Comparison of ENCODE assay signal across 1 cellular context in the genomic region with DNA sequence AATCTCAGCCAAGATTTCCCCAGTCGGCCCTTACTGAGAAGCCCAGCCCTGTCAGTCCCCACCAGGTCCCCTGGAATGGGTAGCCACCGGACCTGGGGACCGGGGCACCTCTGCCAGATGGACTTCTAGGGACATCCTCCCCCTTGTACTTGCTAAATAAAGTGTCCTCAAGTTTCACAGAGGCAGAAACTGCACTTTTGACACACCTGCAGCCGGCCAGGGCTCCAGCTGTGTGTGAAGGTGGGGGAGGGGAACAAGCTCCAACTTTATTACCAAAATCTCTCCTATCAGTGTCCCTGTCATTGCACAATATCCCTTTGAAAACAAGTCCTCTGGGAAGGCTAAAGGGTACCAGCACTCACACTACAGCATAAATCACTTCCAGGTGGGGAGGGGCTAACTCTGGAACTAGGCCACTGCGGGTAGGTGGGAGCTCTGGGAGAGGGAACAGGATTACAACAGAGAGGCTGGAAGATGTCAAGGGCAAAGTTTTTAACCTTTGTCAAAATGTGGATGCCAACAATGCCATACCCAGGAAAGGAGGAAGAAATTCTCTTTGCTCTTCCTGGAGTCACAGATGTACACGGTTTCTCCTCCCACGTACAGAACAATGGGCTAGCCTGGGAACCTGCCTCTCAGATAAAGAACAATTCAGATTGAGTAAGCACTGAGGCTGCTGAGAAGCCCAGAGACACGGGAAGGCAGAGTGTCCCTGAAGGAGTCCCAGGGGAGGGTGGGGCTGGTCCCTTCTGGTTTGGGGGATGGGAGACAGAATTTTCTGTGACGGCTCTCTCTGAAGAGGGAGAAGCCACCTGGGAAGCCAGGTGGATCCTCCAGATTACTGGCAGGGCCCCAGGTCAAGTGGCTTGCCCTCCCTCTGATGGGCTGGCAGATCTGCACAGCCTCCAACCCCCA.
A peak's percentile ranks its signal among the peaks of the same experiment; 100 is the strongest.
TF ChIP-seq lines count a peak whose summit lies in the region.

No MANE protein-coding gene starts in this region.

TF ChIP-seq in GM12878, 131 proteins besides CTCF, POLR2A, EP300 and RAD21 (continued from another document and continues in another):
- TF ChIP-seq, protein P1, sequence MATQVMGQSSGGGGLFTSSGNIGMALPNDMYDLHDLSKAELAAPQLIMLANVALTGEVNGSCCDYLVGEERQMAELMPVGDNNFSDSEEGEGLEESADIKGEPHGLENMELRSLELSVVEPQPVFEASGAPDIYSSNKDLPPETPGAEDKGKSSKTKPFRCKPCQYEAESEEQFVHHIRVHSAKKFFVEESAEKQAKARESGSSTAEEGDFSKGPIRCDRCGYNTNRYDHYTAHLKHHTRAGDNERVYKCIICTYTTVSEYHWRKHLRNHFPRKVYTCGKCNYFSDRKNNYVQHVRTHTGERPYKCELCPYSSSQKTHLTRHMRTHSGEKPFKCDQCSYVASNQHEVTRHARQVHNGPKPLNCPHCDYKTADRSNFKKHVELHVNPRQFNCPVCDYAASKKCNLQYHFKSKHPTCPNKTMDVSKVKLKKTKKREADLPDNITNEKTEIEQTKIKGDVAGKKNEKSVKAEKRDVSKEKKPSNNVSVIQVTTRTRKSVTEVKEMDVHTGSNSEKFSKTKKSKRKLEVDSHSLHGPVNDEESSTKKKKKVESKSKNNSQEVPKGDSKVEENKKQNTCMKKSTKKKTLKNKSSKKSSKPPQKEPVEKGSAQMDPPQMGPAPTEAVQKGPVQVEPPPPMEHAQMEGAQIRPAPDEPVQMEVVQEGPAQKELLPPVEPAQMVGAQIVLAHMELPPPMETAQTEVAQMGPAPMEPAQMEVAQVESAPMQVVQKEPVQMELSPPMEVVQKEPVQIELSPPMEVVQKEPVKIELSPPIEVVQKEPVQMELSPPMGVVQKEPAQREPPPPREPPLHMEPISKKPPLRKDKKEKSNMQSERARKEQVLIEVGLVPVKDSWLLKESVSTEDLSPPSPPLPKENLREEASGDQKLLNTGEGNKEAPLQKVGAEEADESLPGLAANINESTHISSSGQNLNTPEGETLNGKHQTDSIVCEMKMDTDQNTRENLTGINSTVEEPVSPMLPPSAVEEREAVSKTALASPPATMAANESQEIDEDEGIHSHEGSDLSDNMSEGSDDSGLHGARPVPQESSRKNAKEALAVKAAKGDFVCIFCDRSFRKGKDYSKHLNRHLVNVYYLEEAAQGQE (IDR thresholded peaks at IDR 0.05; ENCODE audit: low read depth, low read length): no peak
- TF ChIP-seq CREM (IDR thresholded peaks at IDR 0.05; ENCODE audit: low read depth) (no peak), SREBF1 (IDR thresholded peaks at IDR 0.05; ENCODE audit: low read length) (no peak), RAD51 (IDR thresholded peaks at IDR 0.05) (no peak), ZNF622 (IDR thresholded peaks at IDR 0.05) (no peak), NR2C1 (IDR thresholded peaks at IDR 0.05) (no peak), HDAC6 (IDR thresholded peaks at IDR 0.05; ENCODE audit: unreplicated experiment) (no peak), GABPA (IDR thresholded peaks at IDR 0.05; ENCODE audit: low read depth) (no peak), SIX5 (IDR thresholded peaks at IDR 0.05; ENCODE audit: low read depth, low read length, severe bottlenecking) (no peak), RELA (IDR thresholded peaks at IDR 0.05; ENCODE audit: borderline replicate concordance, partially characterized antibody) (no peak), CHD2 (IDR thresholded peaks at IDR 0.05; ENCODE audit: borderline replicate concordance, low read depth, low read length) (0 out of 2 replicates have a peak, but pooled peaks have one; percentile 13), ZNF217 (IDR thresholded peaks at IDR 0.05) (no peak), BACH1 (IDR thresholded peaks at IDR 0.05; ENCODE audit: borderline replicate concordance) (no peak), HDGF (IDR thresholded peaks at IDR 0.05) (no peak), FOXM1 (IDR thresholded peaks at IDR 0.05; ENCODE audit: low read depth, low read length) (no peak), BHLHE40 (IDR thresholded peaks at IDR 0.05; ENCODE audit: borderline replicate concordance in 1 of 2, low read depth in 2 of 2, low read length in 1 of 2) (no peak), HCFC1 (IDR thresholded peaks at IDR 0.05; ENCODE audit: low read length) (no peak), ZNF207 (IDR thresholded peaks at IDR 0.05; ENCODE audit: borderline replicate concordance) (no peak), SIN3A (IDR thresholded peaks at IDR 0.05; ENCODE audit: low read depth, low read length) (no peak), TCF7 (IDR thresholded peaks at IDR 0.05; ENCODE audit: borderline replicate concordance) (no peak), POU2F2 (IDR thresholded peaks at IDR 0.05; ENCODE audit: borderline replicate concordance, low read depth, low read length) (no peak), PML (IDR thresholded peaks at IDR 0.05; ENCODE audit: low read length) (no peak; the same call in 1 of the 2 replicates), HDAC2 (IDR thresholded peaks at IDR 0.05) (no peak), CBFB (IDR thresholded peaks at IDR 0.05; ENCODE audit: low read depth) (no peak), ZNF384 (IDR thresholded peaks at IDR 0.05; ENCODE audit: borderline replicate concordance, low read depth, low read length) (no peak), CREB1 (IDR thresholded peaks at IDR 0.05; ENCODE audit: low read depth) (0 out of 2 replicates have a peak, but pooled peaks have one; percentile 5), FOS (IDR thresholded peaks at IDR 0.05; ENCODE audit: borderline replicate concordance, extremely low read depth, insufficient read length) (no peak), STAT3 (IDR thresholded peaks at IDR 0.05; ENCODE audit: low read depth, low read length) (0 out of 2 replicates have a peak, but pooled peaks have one; percentile 29), ZNF274 (IDR thresholded peaks at IDR 0.05; ENCODE audit: insufficient read depth, insufficient read length) (no peak), ZSCAN29 (IDR thresholded peaks at IDR 0.05) (no peak), MYC (IDR thresholded peaks at IDR 0.05; ENCODE audit: insufficient read depth, insufficient read length, insufficient replicate concordance, low read length, severe bottlenecking) (no peak), SPI1 (IDR thresholded peaks at IDR 0.05; ENCODE audit: borderline replicate concordance, insufficient read depth, low read depth, low read length) (no peak), BRCA1 (IDR thresholded peaks at IDR 0.05; ENCODE audit: low read depth, low read length) (no peak), KAT2A (conservative IDR thresholded peaks at IDR 0.05; ENCODE audit: control insufficient read depth, low read depth, low read length) (no peak), ASH2L (IDR thresholded peaks at IDR 0.05; ENCODE audit: borderline replicate concordance, low read depth) (no peak)
- TF ChIP-seq, protein P2, sequence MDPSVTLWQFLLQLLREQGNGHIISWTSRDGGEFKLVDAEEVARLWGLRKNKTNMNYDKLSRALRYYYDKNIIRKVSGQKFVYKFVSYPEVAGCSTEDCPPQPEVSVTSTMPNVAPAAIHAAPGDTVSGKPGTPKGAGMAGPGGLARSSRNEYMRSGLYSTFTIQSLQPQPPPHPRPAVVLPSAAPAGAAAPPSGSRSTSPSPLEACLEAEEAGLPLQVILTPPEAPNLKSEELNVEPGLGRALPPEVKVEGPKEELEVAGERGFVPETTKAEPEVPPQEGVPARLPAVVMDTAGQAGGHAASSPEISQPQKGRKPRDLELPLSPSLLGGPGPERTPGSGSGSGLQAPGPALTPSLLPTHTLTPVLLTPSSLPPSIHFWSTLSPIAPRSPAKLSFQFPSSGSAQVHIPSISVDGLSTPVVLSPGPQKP (IDR thresholded peaks at IDR 0.05; ENCODE audit: low read depth, low read length): 0 out of 2 replicates have a peak, but pooled peaks have one; percentile 9
- TF ChIP-seq, protein P3, sequence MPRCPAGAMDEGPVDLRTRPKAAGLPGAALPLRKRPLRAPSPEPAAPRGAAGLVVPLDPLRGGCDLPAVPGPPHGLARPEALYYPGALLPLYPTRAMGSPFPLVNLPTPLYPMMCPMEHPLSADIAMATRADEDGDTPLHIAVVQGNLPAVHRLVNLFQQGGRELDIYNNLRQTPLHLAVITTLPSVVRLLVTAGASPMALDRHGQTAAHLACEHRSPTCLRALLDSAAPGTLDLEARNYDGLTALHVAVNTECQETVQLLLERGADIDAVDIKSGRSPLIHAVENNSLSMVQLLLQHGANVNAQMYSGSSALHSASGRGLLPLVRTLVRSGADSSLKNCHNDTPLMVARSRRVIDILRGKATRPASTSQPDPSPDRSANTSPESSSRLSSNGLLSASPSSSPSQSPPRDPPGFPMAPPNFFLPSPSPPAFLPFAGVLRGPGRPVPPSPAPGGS (IDR thresholded peaks at IDR 0.05; ENCODE audit: borderline replicate concordance, insufficient read depth, low read depth, low read length, poor library complexity, severe bottlenecking): peak; percentile 81
- TF ChIP-seq, protein P4, sequence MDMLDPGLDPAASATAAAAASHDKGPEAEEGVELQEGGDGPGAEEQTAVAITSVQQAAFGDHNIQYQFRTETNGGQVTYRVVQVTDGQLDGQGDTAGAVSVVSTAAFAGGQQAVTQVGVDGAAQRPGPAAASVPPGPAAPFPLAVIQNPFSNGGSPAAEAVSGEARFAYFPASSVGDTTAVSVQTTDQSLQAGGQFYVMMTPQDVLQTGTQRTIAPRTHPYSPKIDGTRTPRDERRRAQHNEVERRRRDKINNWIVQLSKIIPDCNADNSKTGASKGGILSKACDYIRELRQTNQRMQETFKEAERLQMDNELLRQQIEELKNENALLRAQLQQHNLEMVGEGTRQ (IDR thresholded peaks at IDR 0.05; ENCODE audit: borderline replicate concordance, low read depth, low read length): no peak
- TF ChIP-seq, protein P5, sequence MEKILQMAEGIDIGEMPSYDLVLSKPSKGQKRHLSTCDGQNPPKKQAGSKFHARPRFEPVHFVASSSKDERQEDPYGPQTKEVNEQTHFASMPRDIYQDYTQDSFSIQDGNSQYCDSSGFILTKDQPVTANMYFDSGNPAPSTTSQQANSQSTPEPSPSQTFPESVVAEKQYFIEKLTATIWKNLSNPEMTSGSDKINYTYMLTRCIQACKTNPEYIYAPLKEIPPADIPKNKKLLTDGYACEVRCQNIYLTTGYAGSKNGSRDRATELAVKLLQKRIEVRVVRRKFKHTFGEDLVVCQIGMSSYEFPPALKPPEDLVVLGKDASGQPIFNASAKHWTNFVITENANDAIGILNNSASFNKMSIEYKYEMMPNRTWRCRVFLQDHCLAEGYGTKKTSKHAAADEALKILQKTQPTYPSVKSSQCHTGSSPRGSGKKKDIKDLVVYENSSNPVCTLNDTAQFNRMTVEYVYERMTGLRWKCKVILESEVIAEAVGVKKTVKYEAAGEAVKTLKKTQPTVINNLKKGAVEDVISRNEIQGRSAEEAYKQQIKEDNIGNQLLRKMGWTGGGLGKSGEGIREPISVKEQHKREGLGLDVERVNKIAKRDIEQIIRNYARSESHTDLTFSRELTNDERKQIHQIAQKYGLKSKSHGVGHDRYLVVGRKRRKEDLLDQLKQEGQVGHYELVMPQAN (conservative IDR thresholded peaks at IDR 0.05): no peak
- TF ChIP-seq, protein P6, sequence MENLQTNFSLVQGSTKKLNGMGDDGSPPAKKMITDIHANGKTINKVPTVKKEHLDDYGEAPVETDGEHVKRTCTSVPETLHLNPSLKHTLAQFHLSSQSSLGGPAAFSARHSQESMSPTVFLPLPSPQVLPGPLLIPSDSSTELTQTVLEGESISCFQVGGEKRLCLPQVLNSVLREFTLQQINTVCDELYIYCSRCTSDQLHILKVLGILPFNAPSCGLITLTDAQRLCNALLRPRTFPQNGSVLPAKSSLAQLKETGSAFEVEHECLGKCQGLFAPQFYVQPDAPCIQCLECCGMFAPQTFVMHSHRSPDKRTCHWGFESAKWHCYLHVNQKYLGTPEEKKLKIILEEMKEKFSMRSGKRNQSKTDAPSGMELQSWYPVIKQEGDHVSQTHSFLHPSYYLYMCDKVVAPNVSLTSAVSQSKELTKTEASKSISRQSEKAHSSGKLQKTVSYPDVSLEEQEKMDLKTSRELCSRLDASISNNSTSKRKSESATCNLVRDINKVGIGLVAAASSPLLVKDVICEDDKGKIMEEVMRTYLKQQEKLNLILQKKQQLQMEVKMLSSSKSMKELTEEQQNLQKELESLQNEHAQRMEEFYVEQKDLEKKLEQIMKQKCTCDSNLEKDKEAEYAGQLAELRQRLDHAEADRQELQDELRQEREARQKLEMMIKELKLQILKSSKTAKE (IDR thresholded peaks at IDR 0.05; ENCODE audit: low read depth, poor library complexity, severe bottlenecking): no peak
- TF ChIP-seq, protein P7, sequence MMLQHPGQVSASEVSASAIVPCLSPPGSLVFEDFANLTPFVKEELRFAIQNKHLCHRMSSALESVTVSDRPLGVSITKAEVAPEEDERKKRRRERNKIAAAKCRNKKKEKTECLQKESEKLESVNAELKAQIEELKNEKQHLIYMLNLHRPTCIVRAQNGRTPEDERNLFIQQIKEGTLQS (IDR thresholded peaks at IDR 0.05; ENCODE audit: borderline replicate concordance, extremely low read depth, low read depth, low read length): no peak
- TF ChIP-seq, protein P8, sequence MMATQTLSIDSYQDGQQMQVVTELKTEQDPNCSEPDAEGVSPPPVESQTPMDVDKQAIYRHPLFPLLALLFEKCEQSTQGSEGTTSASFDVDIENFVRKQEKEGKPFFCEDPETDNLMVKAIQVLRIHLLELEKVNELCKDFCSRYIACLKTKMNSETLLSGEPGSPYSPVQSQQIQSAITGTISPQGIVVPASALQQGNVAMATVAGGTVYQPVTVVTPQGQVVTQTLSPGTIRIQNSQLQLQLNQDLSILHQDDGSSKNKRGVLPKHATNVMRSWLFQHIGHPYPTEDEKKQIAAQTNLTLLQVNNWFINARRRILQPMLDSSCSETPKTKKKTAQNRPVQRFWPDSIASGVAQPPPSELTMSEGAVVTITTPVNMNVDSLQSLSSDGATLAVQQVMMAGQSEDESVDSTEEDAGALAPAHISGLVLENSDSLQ (IDR thresholded peaks at IDR 0.05): no peak
- TF ChIP-seq, protein P9, sequence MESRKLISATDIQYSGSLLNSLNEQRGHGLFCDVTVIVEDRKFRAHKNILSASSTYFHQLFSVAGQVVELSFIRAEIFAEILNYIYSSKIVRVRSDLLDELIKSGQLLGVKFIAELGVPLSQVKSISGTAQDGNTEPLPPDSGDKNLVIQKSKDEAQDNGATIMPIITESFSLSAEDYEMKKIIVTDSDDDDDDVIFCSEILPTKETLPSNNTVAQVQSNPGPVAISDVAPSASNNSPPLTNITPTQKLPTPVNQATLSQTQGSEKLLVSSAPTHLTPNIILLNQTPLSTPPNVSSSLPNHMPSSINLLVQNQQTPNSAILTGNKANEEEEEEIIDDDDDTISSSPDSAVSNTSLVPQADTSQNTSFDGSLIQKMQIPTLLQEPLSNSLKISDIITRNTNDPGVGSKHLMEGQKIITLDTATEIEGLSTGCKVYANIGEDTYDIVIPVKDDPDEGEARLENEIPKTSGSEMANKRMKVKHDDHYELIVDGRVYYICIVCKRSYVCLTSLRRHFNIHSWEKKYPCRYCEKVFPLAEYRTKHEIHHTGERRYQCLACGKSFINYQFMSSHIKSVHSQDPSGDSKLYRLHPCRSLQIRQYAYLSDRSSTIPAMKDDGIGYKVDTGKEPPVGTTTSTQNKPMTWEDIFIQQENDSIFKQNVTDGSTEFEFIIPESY (IDR thresholded peaks at IDR 0.05): no peak
